8 cellular contexts compared by ENCODE assay signal in the genomic region with DNA sequence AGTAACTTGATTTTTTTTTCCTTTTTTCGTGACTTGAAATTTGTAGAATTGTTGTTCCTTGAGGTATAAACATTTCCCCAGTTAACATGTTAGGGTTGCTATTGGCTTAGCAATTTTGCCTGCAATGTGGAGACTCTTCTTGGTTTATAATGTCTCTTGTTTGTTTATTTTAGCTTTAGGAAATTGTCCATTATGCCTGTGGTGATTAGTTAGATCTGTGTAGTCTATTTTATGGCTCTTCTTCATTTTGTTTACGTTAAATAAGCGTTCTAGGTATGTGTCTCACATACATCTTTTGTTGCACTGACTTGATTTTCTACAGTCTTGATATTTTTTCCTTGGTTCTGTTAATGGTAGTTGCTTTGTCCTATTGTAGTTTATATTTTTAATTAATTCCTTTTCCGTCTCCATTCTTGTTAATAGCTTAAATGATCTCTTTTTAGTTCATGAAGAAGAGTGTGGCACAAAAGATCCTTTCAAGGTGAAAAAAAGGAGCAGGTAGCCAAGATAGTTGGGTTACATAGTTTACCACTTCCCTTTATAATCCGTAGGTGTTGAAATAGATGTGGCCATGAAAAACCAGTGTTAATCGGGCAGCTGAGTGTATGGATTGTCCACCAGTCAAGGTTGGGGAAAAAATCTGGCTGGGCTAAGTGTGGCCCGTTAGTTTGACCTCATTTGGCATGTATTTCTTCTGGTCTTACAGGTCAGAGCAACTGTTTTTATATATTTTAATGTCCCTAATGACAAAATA. TPM values are rescaled to one million over a fixed set of nuclear protein-coding genes. Genes with fewer than 3 reads are reported as not detected.
A peak's percentile ranks its signal among the peaks of the same experiment; 100 is the strongest.
DNase-seq lines count a peak whose midpoint lies in the region; ATAC-seq and TF ChIP-seq lines count a peak whose summit lies in the region.

No MANE protein-coding gene starts in this region.

- 50 to 55% methylated on average over 7 of the region's 7 CpGs for WGBS in body of pancreas, 2 donors

- H3K4me1 ChIP-seq in CD4-positive, alpha-beta memory T cell (ENCODE audit: insufficient read depth, low read length) = peaks cover 77% of the 10 kb centered on the region
- H3K4me1 ChIP-seq in body of pancreas = peaks cover 50% of the 10 kb centered on the region

- no peaks in the 10 kb centered on the region for H3K27me3 ChIP-seq in CD4-positive, alpha-beta memory T cell (ENCODE audit: insufficient read depth, low read length)
- H3K27me3 ChIP-seq in body of pancreas = no peaks in the 10 kb centered on the region

- H3K9me3 ChIP-seq in CD4-positive, alpha-beta memory T cell (ENCODE audit: control insufficient read depth in 1 of 2, low read length in 2 of 2) = no peaks in the 10 kb centered on the region
- H3K9me3 ChIP-seq in body of pancreas = no peaks in the 10 kb centered on the region

- peak overlapping the region; percentile 75 to 88 (median 80) for H3K4me3 Mint-ChIP-seq in CD4-positive, alpha-beta memory T cell
- peak overlapping the region; percentile 3 to 95 (median 52) for H3K4me3 Mint-ChIP-seq in IgD-negative memory B cell
- H3K4me3 Mint-ChIP-seq in naive B cell = peak overlapping the region in 7 of 8 donors; percentile 7 to 82 (median 71)

- POLR2A ChIA-PET in CD4-positive, alpha-beta memory T cell (lab: Charles Lee; ENCODE audit: partially characterized antibody) = interaction anchor here (1.0 to 8.1 kb wide), 7 partner anchors 8 to 131 kb away, joined by 3 to 92 read pairs (median 4); partner anchors contain the start of gene IQGAP1

- H3K9me3 Mint-ChIP-seq in CD4-positive, alpha-beta memory T cell = no peaks in the 10 kb centered on the region
- H3K9me3 Mint-ChIP-seq in IgD-negative memory B cell (no peaks in the 10 kb centered on the region), naive B cell (no peaks in the 10 kb centered on the region)

- DNase-seq in CD4-positive, alpha-beta memory T cell = no peak
- DNase-seq in body of pancreas (peak in 1 of 4 donors; percentile 19), naive B cell (no peak), DMS114 treated with DMSO at 0.1 percent for 48 hours (lab: John Stamatoyannopoulos, UW; ENCODE audit: unreplicated experiment) (no peak)

- ATAC-seq in body of pancreas = peak; percentile 39
- peak; percentile 12 to 13 for ATAC-seq in naive B cell (ENCODE audit: low read depth in 2 of 2)
- ATAC-seq in HG03196 (IDR thresholded peaks at IDR 0.05; ENCODE audit: unreplicated experiment) = no peak
- ATAC-seq in esophagus mucosa = no peak
- no peak for ATAC-seq in GM19328 (IDR thresholded peaks at IDR 0.05; ENCODE audit: unreplicated experiment)

- no peak for TF ChIP-seq CTCF in body of pancreas (IDR thresholded peaks at IDR 0.05)

- H3K4me1 Mint-ChIP-seq in CD4-positive, alpha-beta memory T cell = peaks cover 51 to 77% (median 60%) of the 10 kb centered on the region in 4 donors
- peaks cover 50 to 57% (median 51%) of the 10 kb centered on the region in 3 donors for H3K4me1 Mint-ChIP-seq in IgD-negative memory B cell
- peaks cover 39 to 73% (median 58%) of the 10 kb centered on the region in 3 donors for H3K4me1 Mint-ChIP-seq in naive B cell

- intact Hi-C loops in CD4-positive, alpha-beta memory T cell (cut with micrococcal nuclease) = loop anchor here (1.0 kb wide), 2 partner anchors 12 to 38 kb away; partner anchors contain the start of gene IQGAP1
- intact Hi-C loops in body of pancreas (cut with DNase I) = no loop called here

- peak overlapping the region; percentile 93 for H3K27ac ChIP-seq in CD4-positive, alpha-beta memory T cell (ENCODE audit: low read depth, low read length)
- H3K27ac ChIP-seq in body of pancreas = peak overlapping the region; percentile 83 to 94 (median 88)

- peaks cover 6 to 16% of the 10 kb centered on the region in 2 donors for H3K36me3 Mint-ChIP-seq in CD4-positive, alpha-beta memory T cell
- H3K36me3 Mint-ChIP-seq in IgD-negative memory B cell (peaks cover 6% of the 10 kb centered on the region), naive B cell (peaks cover 0 to 10% of the 10 kb centered on the region in 2 donors)

- no peaks in the 10 kb centered on the region for H3K36me3 ChIP-seq in CD4-positive, alpha-beta memory T cell (ENCODE audit: insufficient read depth, low read length)
- H3K36me3 ChIP-seq in body of pancreas (replicated peaks in 1 of 2; ENCODE audit: insufficient read depth in 1 of 2, low read depth in 2 of 2) = no peaks in the 10 kb centered on the region

- H3K27me3 Mint-ChIP-seq in CD4-positive, alpha-beta memory T cell = no peaks in the 10 kb centered on the region
- H3K27me3 Mint-ChIP-seq in IgD-negative memory B cell = no peaks in the 10 kb centered on the region
- no peaks in the 10 kb centered on the region for H3K27me3 Mint-ChIP-seq in naive B cell

- H3K4me3 ChIP-seq in CD4-positive, alpha-beta memory T cell (ENCODE audit: low read length in 2 of 2) = peak overlapping the region in 1 of 2 donors; percentile 3
- H3K4me3 ChIP-seq in body of pancreas = no peak overlapping the region

- CTCF ChIA-PET in CD4-positive, alpha-beta memory T cell (lab: Charles Lee; ENCODE audit: partially characterized antibody) = interaction anchor here (1.5 to 5.3 kb wide), 5 partner anchors 8 to 81 kb away, joined by 4 to 26 read pairs (median 14); partner anchors contain the start of gene IQGAP1

- TF ChIP-seq POLR2A in body of pancreas (IDR thresholded peaks at IDR 0.05) = no peak

- H3K27ac Mint-ChIP-seq in CD4-positive, alpha-beta memory T cell = peak overlapping the region; percentile 97 to 100 (median 99)
- peak overlapping the region; percentile 75 to 99 (median 99) for H3K27ac Mint-ChIP-seq in IgD-negative memory B cell
- peak overlapping the region; percentile 99 to 100 (median 99) for H3K27ac Mint-ChIP-seq in naive B cell

RNA-seq across cellular contexts. Expression of gene IQGAP1, which starts 12.1 kb away (rescaled TPM):
- 100 to 1,000 TPM; 128 to 132 TPM for total RNA-seq in CD4-positive, alpha-beta memory T cell
- polyA plus RNA-seq in CD4-positive, alpha-beta memory T cell = 100 to 1,000 TPM in 1 of 2 donors, 10 to 100 TPM in 1; 86.1 to 121 TPM
- polyA plus RNA-seq in IgD-negative memory B cell (136 TPM), naive B cell (ENCODE audit: low read depth in 6 of 6) (100 to 1,000 TPM in 5 of 6 donors, 10 to 100 TPM in 1; 96.5 to 182 (median 158) TPM)
- total RNA-seq in body of pancreas (10 to 100 TPM; 79.6 to 92.9 TPM), esophagus mucosa (157 TPM)

RNA-seq across cellular contexts. Expression of gene ZNF774, which starts 48.1 kb away (rescaled TPM):
- under 1 TPM; 0.78 to 0.81 TPM for total RNA-seq in CD4-positive, alpha-beta memory T cell
- polyA plus RNA-seq in CD4-positive, alpha-beta memory T cell = not detected
- polyA plus RNA-seq in IgD-negative memory B cell (0.04 TPM), naive B cell (ENCODE audit: low read depth in 6 of 6) (under 1 TPM in 3 of 6 donors, not detected in 3; 0.38 to 0.83 (median 0.40) TPM)
- total RNA-seq in body of pancreas (1 to 10 TPM; 5.7 to 9.6 TPM), esophagus mucosa (2.4 TPM)

Comparison
In these comparisons a context has a peak if more than half of its experiments do, and no peak if none do; other contexts are left out.
1. ATAC-seq: peak in body of pancreas (single experiment) and naive B cell (2 of 2); none in HG03196 (single experiment), esophagus mucosa (single experiment) and GM19328 (single experiment).
2. Peak in every context shown above with its lines, with median percentiles within 50 percentile points of each other: H3K27ac Mint-ChIP-seq and H3K4me3 Mint-ChIP-seq.